Comparison of ENCODE assay signal across 14 cellular contexts in the genomic region with DNA sequence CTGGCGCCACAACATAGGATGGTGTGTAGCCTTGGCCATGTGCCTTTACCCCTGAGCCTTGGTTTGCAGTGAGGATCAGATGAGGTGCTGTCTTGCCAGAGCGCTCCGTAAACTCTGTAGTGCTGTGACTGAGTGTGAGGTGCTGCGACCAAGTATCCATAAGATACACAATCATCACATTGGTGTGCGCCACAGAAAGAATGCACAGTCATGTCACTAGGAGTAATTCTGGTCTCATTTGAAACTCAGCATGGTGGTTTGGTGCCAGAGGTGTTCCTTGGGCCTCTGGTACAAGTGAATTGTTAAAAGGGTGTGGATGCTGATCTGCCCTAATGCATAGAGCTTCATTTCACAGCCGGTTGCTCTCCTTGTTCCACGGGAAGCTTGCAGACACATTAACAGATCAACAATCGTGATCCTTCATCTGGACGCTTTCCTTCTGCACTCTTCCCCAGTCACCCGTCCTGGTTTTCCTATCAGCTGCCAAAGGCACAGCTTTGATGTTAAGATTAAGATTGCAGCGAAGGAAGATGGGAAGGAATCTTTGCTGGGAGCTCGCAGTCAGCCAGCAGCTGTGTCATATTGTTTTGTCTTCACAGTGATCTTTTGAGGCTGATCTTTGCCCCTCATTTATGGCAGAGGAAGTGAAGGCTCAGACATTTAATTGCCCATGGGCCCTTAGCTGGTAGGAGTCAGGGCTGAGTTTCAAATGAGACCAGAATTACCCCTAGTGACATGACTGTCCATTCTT.
DNase-seq lines count a peak whose midpoint lies in the region; ATAC-seq and TF ChIP-seq lines count a peak whose summit lies in the region.
"Had no signal": no experiment of that assay in that cellular context is flagged by ENCODE, and none has a peak within 500 bp of the region (broad histone marks: within the 10 kb centered on the region; RNA-seq: fewer than 3 reads in every experiment).

No MANE protein-coding gene starts in this region.

- no peak for TF ChIP-seq POLR2A in spleen (IDR thresholded peaks at IDR 0.05)

- peak overlapping the region; percentile 59 for H3K27ac Mint-ChIP-seq in GM23338
- peak overlapping the region; percentile 35 for H3K27ac Mint-ChIP-seq in activated naive CD8-positive, alpha-beta T cell treated with anti-CD3 and anti-CD28 coated beads, Interleukin-2, amount 50 U/mL, for 24 hours
- H3K27ac Mint-ChIP-seq: activated CD8-positive, alpha-beta memory T cell treated with anti-CD3 and anti-CD28 coated beads, Interleukin-2, amount 10 ng/mL, durations not matched to agents 7 days and 5 days had no signal

- H3K4me2 ChIP-seq in GM23338: no peak overlapping the region

- no peak for TF ChIP-seq CTCF in GM23338 (conservative IDR thresholded peaks at IDR 0.05; ENCODE audit: low read depth in 2 of 2)
- no peak for TF ChIP-seq CTCF in spleen (IDR thresholded peaks at IDR 0.05 in 8 of 11, conservative IDR thresholded peaks at IDR 0.05 in 3 of 11)
- TF ChIP-seq CTCF in WERI-Rb-1 (IDR thresholded peaks at IDR 0.05; ENCODE audit: low read depth, low read length): no peak

- no peaks in the 10 kb centered on the region for H3K27me3 ChIP-seq in GM23338 (ENCODE audit: insufficient read depth)
- H3K27me3 ChIP-seq in spleen (replicated peaks in 1 of 7): no peaks in the 10 kb centered on the region
- H3K27me3 ChIP-seq in WERI-Rb-1 (ENCODE audit: insufficient read depth, low read depth, severe bottlenecking): no peaks in the 10 kb centered on the region
- H3K27me3 ChIP-seq in aorta (ENCODE audit: control insufficient read depth in 1 of 2, insufficient read depth in 2 of 2, low read length in 1 of 2): no peaks in the 10 kb centered on the region

- no peaks in the 10 kb centered on the region for H3K9me3 ChIP-seq in spleen
- no peaks in the 10 kb centered on the region for H3K9me3 ChIP-seq in WERI-Rb-1 (ENCODE audit: severe bottlenecking)
- no peaks in the 10 kb centered on the region for H3K9me3 ChIP-seq in aorta (ENCODE audit: control insufficient read depth, low read length)

- no peak overlapping the region for H3K4me3 ChIP-seq in GM23338
- H3K4me3 ChIP-seq in spleen: no peak overlapping the region
- H3K4me3 ChIP-seq in WERI-Rb-1 (ENCODE audit: low read depth, low read length): no peak overlapping the region
- no peak overlapping the region for H3K4me3 ChIP-seq in aorta (ENCODE audit: low read length in 2 of 2)

- 81 to 94% (median 89%) methylated on average over 12 of the region's 12 CpGs for WGBS in spleen, 5 donors
- 94 to 95% methylated on average over 12 of the region's 12 CpGs for WGBS in aorta, 2 donors

- intact Hi-C loops in left colon (cut with DNase I, micrococcal nuclease) (no loop called here), spleen (cut with DNase I; ENCODE audit: low total_unique reads) (no loop called here), aorta (cut with DNase I) (no loop called here)

- H4K20me1 ChIP-seq in GM23338 (replicated peaks; ENCODE audit: insufficient read depth): peaks cover 3% of the 10 kb centered on the region

- no peaks in the 10 kb centered on the region; the same call in 2 of the 3 replicates for H3K36me3 Mint-ChIP-seq in GM23338 (ENCODE audit: low read depth)
- H3K36me3 Mint-ChIP-seq in activated naive CD8-positive, alpha-beta T cell treated with anti-CD3 and anti-CD28 coated beads, Interleukin-2, amount 50 U/mL, for 24 hours (ENCODE audit: low read depth): no peaks in the 10 kb centered on the region
- H3K36me3 Mint-ChIP-seq: activated CD8-positive, alpha-beta memory T cell treated with anti-CD3 and anti-CD28 coated beads, Interleukin-2, amount 10 ng/mL, durations not matched to agents 7 days and 5 days had no signal

- no peak overlapping the region for H3K4me3 Mint-ChIP-seq in GM23338
- no peak overlapping the region for H3K4me3 Mint-ChIP-seq in activated naive CD8-positive, alpha-beta T cell treated with anti-CD3 and anti-CD28 coated beads, Interleukin-2, amount 50 U/mL, for 24 hours
- H3K4me3 Mint-ChIP-seq: activated CD8-positive, alpha-beta memory T cell treated with anti-CD3 and anti-CD28 coated beads, Interleukin-2, amount 10 ng/mL, durations not matched to agents 7 days and 5 days; B cell had no signal

- peaks cover 6% of the 10 kb centered on the region; the same call in 1 of the 2 replicates for H3K4me1 ChIP-seq in GM23338 (ENCODE audit: insufficient read depth)
- peaks cover 4 to 80% (median 54%) of the 10 kb centered on the region in 6 donors for H3K4me1 ChIP-seq in spleen
- no peaks in the 10 kb centered on the region for H3K4me1 ChIP-seq in aorta (ENCODE audit: control insufficient read depth in 1 of 2, insufficient read depth in 2 of 2, low read length in 2 of 2)
- H3K4me1 ChIP-seq: foreskin keratinocyte had no signal

- H3F3A ChIP-seq in GM23338 (replicated peaks; ENCODE audit: low read depth): no peaks in the 10 kb centered on the region

- ATAC-seq in GM23338 (no peak), left colon (peak; percentile 89), aorta (ENCODE audit: low FRiP score) (no peak)
- no peak for ATAC-seq in activated naive CD8-positive, alpha-beta T cell treated with anti-CD3 and anti-CD28 coated beads, Interleukin-2, amount 50 U/mL, for 24 hours
- ATAC-seq: activated CD8-positive, alpha-beta memory T cell treated with anti-CD3 and anti-CD28 coated beads, Interleukin-2, amount 10 ng/mL, durations not matched to agents 7 days and 5 days; foreskin keratinocyte had no signal

- no peaks in the 10 kb centered on the region for H3K9me3 Mint-ChIP-seq in GM23338
- H3K9me3 Mint-ChIP-seq in activated naive CD8-positive, alpha-beta T cell treated with anti-CD3 and anti-CD28 coated beads, Interleukin-2, amount 50 U/mL, for 24 hours: no peaks in the 10 kb centered on the region

- no peak overlapping the region for H3K27ac ChIP-seq in GM23338 (ENCODE audit: low read depth)
- H3K27ac ChIP-seq in spleen: peak overlapping the region in 6 of 8 donors; percentile 13 to 69 (median 51)
- no peak overlapping the region; the same call in 1 of the 2 replicates for H3K27ac ChIP-seq in WERI-Rb-1
- H3K27ac ChIP-seq in aorta (ENCODE audit: low read depth in 1 of 2, low read length in 2 of 2): no peak overlapping the region
- H3K27ac ChIP-seq: foreskin keratinocyte had no signal

- peaks cover 56% of the 10 kb centered on the region for H3K4me1 Mint-ChIP-seq in GM23338
- peaks cover 54% of the 10 kb centered on the region for H3K4me1 Mint-ChIP-seq in activated naive CD8-positive, alpha-beta T cell treated with anti-CD3 and anti-CD28 coated beads, Interleukin-2, amount 50 U/mL, for 24 hours

- no peak overlapping the region for H2AFZ ChIP-seq in GM23338

- peaks cover 2% of the 10 kb centered on the region for H3K27me3 Mint-ChIP-seq in GM23338 (ENCODE audit: insufficient read depth, low read depth, poor library complexity)
- no peaks in the 10 kb centered on the region for H3K27me3 Mint-ChIP-seq in activated naive CD8-positive, alpha-beta T cell treated with anti-CD3 and anti-CD28 coated beads, Interleukin-2, amount 50 U/mL, for 24 hours
- H3K27me3 Mint-ChIP-seq: activated CD8-positive, alpha-beta memory T cell treated with anti-CD3 and anti-CD28 coated beads, Interleukin-2, amount 10 ng/mL, durations not matched to agents 7 days and 5 days; B cell had no signal

- H3K79me2 ChIP-seq in GM23338 (replicated peaks; ENCODE audit: insufficient read depth): peaks cover 93% of the 10 kb centered on the region

- no peaks in the 10 kb centered on the region for H3K36me3 ChIP-seq in GM23338 (ENCODE audit: insufficient read depth)
- H3K36me3 ChIP-seq in spleen: no peaks in the 10 kb centered on the region
- H3K36me3 ChIP-seq in WERI-Rb-1: no peaks in the 10 kb centered on the region
- H3K36me3 ChIP-seq in aorta (ENCODE audit: control insufficient read depth in 1 of 2, insufficient read depth in 2 of 2, low read length in 1 of 2): no peaks in the 10 kb centered on the region

- DNase-seq in GM23338 (ENCODE audit: low spot score): no peak
- no peak for DNase-seq in activated naive CD8-positive, alpha-beta T cell treated with anti-CD3 and anti-CD28 coated beads, Interleukin-2, amount 50 U/mL, for 24 hours
- no peak for DNase-seq in left colon
- DNase-seq in spleen: no peak
- no peak for DNase-seq in WERI-Rb-1
- no peak for DNase-seq in medulla oblongata (ENCODE audit: extremely low spot score)
- no peak for DNase-seq in aorta
- no peak for DNase-seq in stimulated activated CD4-positive, alpha-beta T cell treated with anti-CD3 and anti-CD28 coated beads, Interleukin-2, amount 100 ng/mL, for 24 hours
- DNase-seq: activated CD8-positive, alpha-beta memory T cell treated with anti-CD3 and anti-CD28 coated beads, Interleukin-2, amount 10 ng/mL, durations not matched to agents 7 days and 5 days; activated naive CD4-positive, alpha-beta T cell treated with anti-CD3 and anti-CD28 coated beads, Interleukin-2, amount 50 U/mL, for 16 hours; foreskin keratinocyte; MV-4-11; RPMI8226 had no signal

- H3K9me2 ChIP-seq in GM23338 (ENCODE audit: insufficient read depth): no peaks in the 10 kb centered on the region

TF ChIP-seq in GM23338, 12 proteins besides CTCF, POLR2A, EP300 and RAD21:
- TF ChIP-seq JUNB (IDR thresholded peaks at IDR 0.05; ENCODE audit: unreplicated experiment): no peak
- TF ChIP-seq, protein P1, sequence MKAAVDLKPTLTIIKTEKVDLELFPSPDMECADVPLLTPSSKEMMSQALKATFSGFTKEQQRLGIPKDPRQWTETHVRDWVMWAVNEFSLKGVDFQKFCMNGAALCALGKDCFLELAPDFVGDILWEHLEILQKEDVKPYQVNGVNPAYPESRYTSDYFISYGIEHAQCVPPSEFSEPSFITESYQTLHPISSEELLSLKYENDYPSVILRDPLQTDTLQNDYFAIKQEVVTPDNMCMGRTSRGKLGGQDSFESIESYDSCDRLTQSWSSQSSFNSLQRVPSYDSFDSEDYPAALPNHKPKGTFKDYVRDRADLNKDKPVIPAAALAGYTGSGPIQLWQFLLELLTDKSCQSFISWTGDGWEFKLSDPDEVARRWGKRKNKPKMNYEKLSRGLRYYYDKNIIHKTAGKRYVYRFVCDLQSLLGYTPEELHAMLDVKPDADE (IDR thresholded peaks at IDR 0.05): no peak

Comparison
In these comparisons a context has a peak if more than half of its experiments do, and no peak if none do; other contexts are left out.
1. H3K27ac ChIP-seq: peak in spleen (6 of 8); none in GM23338 (single experiment), WERI-Rb-1 (single experiment) and aorta (0 of 2).